ENCODE assay signal across 1 cellular context in the genomic region with DNA sequence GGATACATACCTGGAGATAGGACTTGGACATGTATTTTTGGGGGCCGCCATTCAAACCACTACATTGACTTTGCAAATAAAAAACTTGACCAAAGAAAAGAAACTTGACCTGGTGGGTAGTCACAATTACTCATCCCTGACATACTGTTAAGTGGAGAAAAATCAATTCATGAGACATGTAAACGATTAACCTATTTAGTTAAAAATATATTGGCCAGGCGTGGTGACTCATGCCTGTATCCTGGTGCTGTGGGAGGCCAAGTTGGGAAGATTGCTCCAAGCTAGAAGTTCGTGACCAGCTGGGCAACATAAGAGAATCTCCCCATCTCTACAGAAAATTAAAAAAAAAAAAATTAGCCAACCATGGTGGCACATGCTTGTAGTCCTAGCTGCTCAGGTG.
TF ChIP-seq lines count a peak whose summit lies in the region.

No MANE protein-coding gene starts in this region.

TF ChIP-seq in HEK293, 187 proteins besides CTCF, POLR2A, EP300 and RAD21:
- TF ChIP-seq, protein P1, sequence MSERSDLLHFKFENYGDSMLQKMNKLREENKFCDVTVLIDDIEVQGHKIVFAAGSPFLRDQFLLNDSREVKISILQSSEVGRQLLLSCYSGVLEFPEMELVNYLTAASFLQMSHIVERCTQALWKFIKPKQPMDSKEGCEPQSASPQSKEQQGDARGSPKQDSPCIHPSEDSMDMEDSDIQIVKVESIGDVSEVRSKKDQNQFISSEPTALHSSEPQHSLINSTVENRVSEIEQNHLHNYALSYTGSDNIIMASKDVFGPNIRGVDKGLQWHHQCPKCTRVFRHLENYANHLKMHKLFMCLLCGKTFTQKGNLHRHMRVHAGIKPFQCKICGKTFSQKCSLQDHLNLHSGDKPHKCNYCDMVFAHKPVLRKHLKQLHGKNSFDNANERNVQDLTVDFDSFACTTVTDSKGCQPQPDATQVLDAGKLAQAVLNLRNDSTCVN (tag by site-specific recombination; optimal IDR thresholded peaks at IDR 0.05) = no peak
- TF ChIP-seq ZNF629 (tag by site-specific recombination; IDR thresholded peaks at IDR 0.05) = peak; percentile 38; the same call in 1 of the 2 replicates
- TF ChIP-seq WT1 (tag by site-specific recombination; IDR thresholded peaks at IDR 0.05) = no peak
- TF ChIP-seq ZNF776 (tag by site-specific recombination; IDR thresholded peaks at IDR 0.05; ENCODE audit: borderline replicate concordance) = no peak
- 0 out of 2 replicates have a peak, but pooled peaks have one; percentile 3 for TF ChIP-seq KLF10 (tag by site-specific recombination; IDR thresholded peaks at IDR 0.05)
- TF ChIP-seq, protein P2, sequence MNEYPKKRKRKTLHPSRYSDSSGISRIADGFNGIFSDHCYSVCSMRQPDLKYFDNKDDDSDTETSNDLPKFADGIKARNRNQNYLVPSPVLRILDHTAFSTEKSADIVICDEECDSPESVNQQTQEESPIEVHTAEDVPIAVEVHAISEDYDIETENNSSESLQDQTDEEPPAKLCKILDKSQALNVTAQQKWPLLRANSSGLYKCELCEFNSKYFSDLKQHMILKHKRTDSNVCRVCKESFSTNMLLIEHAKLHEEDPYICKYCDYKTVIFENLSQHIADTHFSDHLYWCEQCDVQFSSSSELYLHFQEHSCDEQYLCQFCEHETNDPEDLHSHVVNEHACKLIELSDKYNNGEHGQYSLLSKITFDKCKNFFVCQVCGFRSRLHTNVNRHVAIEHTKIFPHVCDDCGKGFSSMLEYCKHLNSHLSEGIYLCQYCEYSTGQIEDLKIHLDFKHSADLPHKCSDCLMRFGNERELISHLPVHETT (tag by site-specific recombination; IDR thresholded peaks at IDR 0.05) = 0 out of 2 replicates have a peak, but pooled peaks have one; percentile 16
